ENCODE assay signal across 8 cellular contexts in the genomic region with DNA sequence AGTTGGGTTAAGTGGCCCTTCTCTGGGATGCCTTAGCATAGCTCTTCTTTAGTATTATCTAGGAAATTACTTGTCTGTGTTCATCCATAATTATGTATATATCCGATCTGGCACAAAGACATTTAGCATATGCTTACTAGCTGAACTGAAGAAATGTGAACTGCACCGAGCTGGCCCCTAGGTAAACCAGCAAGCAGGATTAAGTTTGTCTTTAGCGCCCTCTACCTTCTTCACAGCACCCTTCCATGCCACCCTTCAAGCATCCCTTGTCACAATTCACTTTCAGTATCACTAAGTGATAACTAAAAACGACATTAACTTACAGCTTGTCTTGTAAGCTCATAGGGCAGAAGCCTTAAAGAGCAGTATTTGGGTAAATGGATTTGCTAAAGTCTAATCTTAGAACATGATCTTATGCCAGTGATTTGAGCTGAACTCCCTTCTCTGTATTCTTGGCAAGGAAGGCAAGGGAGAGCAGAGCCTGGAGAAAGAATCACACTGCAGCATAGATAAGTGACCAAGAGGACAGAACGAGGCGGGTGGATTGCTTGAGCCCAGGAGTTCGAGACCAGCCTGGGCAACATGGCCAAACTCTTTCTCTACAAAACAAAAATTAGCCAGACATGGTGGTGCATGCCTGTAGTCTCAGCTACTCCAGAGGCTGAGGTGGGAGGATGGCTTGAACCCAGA. TPM values are rescaled to one million over a fixed set of nuclear protein-coding genes. Genes with fewer than 3 reads are reported as not detected.
DNase-seq lines count a peak whose midpoint lies in the region; ATAC-seq and TF ChIP-seq lines count a peak whose summit lies in the region.

No MANE protein-coding gene starts in this region.

- H3K9me2 ChIP-seq in GM23338 (ENCODE audit: insufficient read depth) (no peaks in the 10 kb centered on the region), Karpas-422 (replicated peaks; ENCODE audit: insufficient read depth, low read length) (no peaks in the 10 kb centered on the region)

- H3K9ac ChIP-seq in Karpas-422 (ENCODE audit: low read length): no peak overlapping the region; the same call in 1 of the 2 replicates

- H3K4me3 Mint-ChIP-seq in GM23338: no peak overlapping the region; the same call in 2 of the 3 replicates
- no peak overlapping the region for H3K4me3 Mint-ChIP-seq in activated naive CD8-positive, alpha-beta T cell treated with anti-CD3 and anti-CD28 coated beads for 36 hours

- H3K27ac Mint-ChIP-seq in GM23338: no peak overlapping the region
- peak overlapping the region; percentile 12 for H3K27ac Mint-ChIP-seq in activated naive CD8-positive, alpha-beta T cell treated with anti-CD3 and anti-CD28 coated beads for 36 hours

- H3K4me1 ChIP-seq in GM23338 (ENCODE audit: insufficient read depth) (no peaks in the 10 kb centered on the region), Karpas-422 (ENCODE audit: low read length) (peaks cover 3% of the 10 kb centered on the region; the same call in 1 of the 2 replicates), heart right ventricle (peaks cover 0 to 13% (median 0%) of the 10 kb centered on the region in 9 donors)

- H3K4me2 ChIP-seq in GM23338 (no peak overlapping the region), Karpas-422 (ENCODE audit: low read depth, low read length, poor library complexity, severe bottlenecking) (no peak overlapping the region)

- H3K4me3 ChIP-seq in GM23338 (no peak overlapping the region), Karpas-422 (ENCODE audit: low read length) (no peak overlapping the region), heart right ventricle (no peak overlapping the region)

- TF ChIP-seq CTCF in GM23338 (conservative IDR thresholded peaks at IDR 0.05; ENCODE audit: low read depth in 2 of 2): peak; percentile 80 to 94
- peak; percentile 27 to 83 (median 70) for TF ChIP-seq CTCF in heart right ventricle (IDR thresholded peaks at IDR 0.05)

- DNase-seq in NCI-H2081 (lab: John Stamatoyannopoulos, UW): peak; percentile 39 to 68
- no peak for DNase-seq in NCI-H2081 treated with DMSO at 0.1 percent for 48 hours (lab: John Stamatoyannopoulos, UW)
- peak; percentile 91 for DNase-seq in GM23338 (ENCODE audit: low spot score)
- DNase-seq in Karpas-422: peak; percentile 90
- DNase-seq in RPMI8226: peak; percentile 81
- peak; percentile 30 for DNase-seq in activated naive CD8-positive, alpha-beta T cell treated with anti-CD3 and anti-CD28 coated beads for 36 hours
- DNase-seq in heart right ventricle: peak in 1 of 2 donors; percentile 28
- no peak for DNase-seq in sciatic nerve (ENCODE audit: low spot score)

- H4K20me1 ChIP-seq in GM23338 (replicated peaks; ENCODE audit: insufficient read depth) (peaks cover 3% of the 10 kb centered on the region; the same call in 1 of the 2 replicates), Karpas-422 (ENCODE audit: insufficient read depth, low read depth, low read length) (no peaks in the 10 kb centered on the region)

- peaks cover 14% of the 10 kb centered on the region; the same call in 2 of the 3 replicates for H3K36me3 Mint-ChIP-seq in GM23338 (ENCODE audit: low read depth)
- H3K36me3 Mint-ChIP-seq in activated naive CD8-positive, alpha-beta T cell treated with anti-CD3 and anti-CD28 coated beads for 36 hours: peaks cover 4% of the 10 kb centered on the region

- H2AFZ ChIP-seq in GM23338 (no peak overlapping the region), Karpas-422 (ENCODE audit: low read length) (no peak overlapping the region)

- intact Hi-C loops in heart right ventricle (cut with DNase I) (loop anchor here in 8 of 10 donors (1.0 to 10.0 kb wide), 10 partner anchors 80 to 416 kb away; no protein-coding TSS in a partner anchor), sciatic nerve (cut with DNase I) (no loop called here)

- 21 to 23% methylated on average over 7 of the region's 7 CpGs for WGBS in heart right ventricle, 2 donors

- no peaks in the 10 kb centered on the region for H3K9me3 Mint-ChIP-seq in GM23338
- no peaks in the 10 kb centered on the region for H3K9me3 Mint-ChIP-seq in activated naive CD8-positive, alpha-beta T cell treated with anti-CD3 and anti-CD28 coated beads for 36 hours

- peaks cover 2% of the 10 kb centered on the region for H3K27me3 Mint-ChIP-seq in GM23338 (ENCODE audit: insufficient read depth, low read depth, poor library complexity)
- H3K27me3 Mint-ChIP-seq in activated naive CD8-positive, alpha-beta T cell treated with anti-CD3 and anti-CD28 coated beads for 36 hours: no peaks in the 10 kb centered on the region

- H3K36me3 ChIP-seq in GM23338 (ENCODE audit: insufficient read depth) (peaks cover 17% of the 10 kb centered on the region), Karpas-422 (ENCODE audit: insufficient read depth, low read length) (peaks cover 3% of the 10 kb centered on the region; the same call in 1 of the 2 replicates), heart right ventricle (peaks cover 0 to 43% (median 20%) of the 10 kb centered on the region in 9 donors)

- no peaks in the 10 kb centered on the region for H3F3A ChIP-seq in GM23338 (replicated peaks; ENCODE audit: low read depth)

- H3K9me3 ChIP-seq in Karpas-422 (ENCODE audit: low read length) (no peaks in the 10 kb centered on the region), heart right ventricle (no peaks in the 10 kb centered on the region)

- H3K27ac ChIP-seq in GM23338 (ENCODE audit: low read depth) (no peak overlapping the region), Karpas-422 (ENCODE audit: low read length) (no peak overlapping the region), heart right ventricle (no peak overlapping the region)

- H3K79me2 ChIP-seq in GM23338 (replicated peaks; ENCODE audit: insufficient read depth) (no peaks in the 10 kb centered on the region), Karpas-422 (ENCODE audit: low read length) (no peaks in the 10 kb centered on the region)

- ATAC-seq in GM23338: peak; percentile 98
- peak; percentile 65 to 92 (median 81) for ATAC-seq in heart right ventricle
- ATAC-seq in sciatic nerve: peak; percentile 85

- H3K27me3 ChIP-seq in GM23338 (ENCODE audit: insufficient read depth) (no peaks in the 10 kb centered on the region), Karpas-422 (ENCODE audit: low read length) (no peaks in the 10 kb centered on the region), heart right ventricle (peaks cover 0 to 8% (median 0%) of the 10 kb centered on the region in 7 donors)

- H3K4me1 Mint-ChIP-seq in GM23338: peaks cover 8% of the 10 kb centered on the region
- peaks cover 7% of the 10 kb centered on the region for H3K4me1 Mint-ChIP-seq in activated naive CD8-positive, alpha-beta T cell treated with anti-CD3 and anti-CD28 coated beads for 36 hours

TF ChIP-seq in GM23338, 12 proteins besides CTCF, POLR2A, EP300 and RAD21:
- TF ChIP-seq NANOG (IDR thresholded peaks at IDR 0.05; ENCODE audit: borderline replicate concordance) (no peak), ZNF114 (CRISPR knock-in tag; IDR thresholded peaks at IDR 0.05) (no peak), POLR2AphosphoS5 (IDR thresholded peaks at IDR 0.05; ENCODE audit: low read depth) (no peak), EZH2 (IDR thresholded peaks at IDR 0.05; ENCODE audit: low read depth, unreplicated experiment) (no peak)
TF ChIP-seq in GM23338: peak in this region for 0.

RNA-seq across cellular contexts. Expression of a gene that starts 2.6 kb away (rescaled TPM):
- total RNA-seq in GM23338 (2014; rRNA removed; shearing (Covaris generic)): 0.17 TPM in 1 of 2 replicates, not detected in the other
- polyA plus RNA-seq in GM23338 (2016; fragmentation: Nextera tagmentation; extraction: Ambion mirVana) (0.24 TPM in 1 of 2 replicates, not detected in the other), heart right ventricle (under 1 TPM; 0.07 to 0.15 TPM)
- total RNA-seq in Karpas-422 (2014; rRNA removed; shearing (Covaris generic); ENCODE audit: low replicate concordance): 0.07 and 0.69 TPM in 2 replicates
- under 1 TPM; 0.56 to 0.58 TPM for total RNA-seq in activated naive CD8-positive, alpha-beta T cell treated with anti-CD3 and anti-CD28 coated beads for 36 hours
- total RNA-seq in heart right ventricle (under 1 TPM in 6 of 10 donors, not detected in 4; 0.15 to 0.93 (median 0.43) TPM), sciatic nerve (2.1 TPM)

RNA-seq across cellular contexts. Expression of a gene that starts 36.6 kb away (rescaled TPM):
- 173 and 189 TPM in 2 replicates for total RNA-seq in GM23338 (2014; rRNA removed; shearing (Covaris generic))
- polyA plus RNA-seq in GM23338 (2016; fragmentation: Nextera tagmentation; extraction: Ambion mirVana): 74.1 and 84.4 TPM in 2 replicates
- 88.7 and 120 TPM in 2 replicates for total RNA-seq in Karpas-422 (2014; rRNA removed; shearing (Covaris generic); ENCODE audit: low replicate concordance)
- total RNA-seq in activated naive CD8-positive, alpha-beta T cell treated with anti-CD3 and anti-CD28 coated beads for 36 hours: 10 to 100 TPM; 93.7 to 94.4 TPM
- 10 to 100 TPM; 31.8 to 50.6 (median 39.4) TPM for total RNA-seq in heart right ventricle
- 10 to 100 TPM; 25.2 to 25.6 TPM for polyA plus RNA-seq in heart right ventricle
- total RNA-seq in sciatic nerve: 56.5 TPM

RNA-seq across cellular contexts. Expression of a gene that starts 55.6 kb away (rescaled TPM):
- total RNA-seq in GM23338 (2014; rRNA removed; shearing (Covaris generic)): 0.19 and 0.21 TPM in 2 replicates
- polyA plus RNA-seq in GM23338 (2016; fragmentation: Nextera tagmentation; extraction: Ambion mirVana) (0.24 TPM in 1 of 2 replicates, not detected in the other), heart right ventricle (under 1 TPM; 0.39 to 0.88 TPM)
- total RNA-seq in Karpas-422 (2014; rRNA removed; shearing (Covaris generic); ENCODE audit: low replicate concordance): 0.29 and 0.56 TPM in 2 replicates
- total RNA-seq in activated naive CD8-positive, alpha-beta T cell treated with anti-CD3 and anti-CD28 coated beads for 36 hours: 1 to 10 TPM; 1.4 to 1.5 TPM
- total RNA-seq in heart right ventricle (under 1 TPM; 0.34 to 0.91 (median 0.67) TPM), sciatic nerve (0.76 TPM)

RNA-seq across cellular contexts. Expression of a gene that starts 56.3 kb away (rescaled TPM):
- total RNA-seq in GM23338 (2014; rRNA removed; shearing (Covaris generic)): not detected in 2 replicates
- polyA plus RNA-seq in GM23338 (2016; fragmentation: Nextera tagmentation; extraction: Ambion mirVana) (not detected in 2 replicates), heart right ventricle (under 1 TPM; 0.01 to 0.44 TPM)
- total RNA-seq in Karpas-422 (2014; rRNA removed; shearing (Covaris generic); ENCODE audit: low replicate concordance): 0.07 TPM in 1 of 2 replicates, not detected in the other
- under 1 TPM; 0.16 TPM for total RNA-seq in activated naive CD8-positive, alpha-beta T cell treated with anti-CD3 and anti-CD28 coated beads for 36 hours
- total RNA-seq in heart right ventricle (under 1 TPM in 4 of 10 donors, not detected in 6; 0.10 to 0.24 (median 0.12) TPM), sciatic nerve (0.40 TPM)

Comparison
In these comparisons a context has a peak if more than half of its experiments do, and no peak if none do; other contexts are left out.
1. DNase-seq: peak in NCI-H2081 (2 of 2), GM23338 (single experiment), Karpas-422 (single experiment), RPMI8226 (single experiment) and activated naive CD8-positive, alpha-beta T cell treated with anti-CD3 and anti-CD28 coated beads for 36 hours (single experiment); none in NCI-H2081 treated with DMSO at 0.1 percent for 48 hours (single experiment) and sciatic nerve (single experiment).
2. Peak in every context shown above with its lines, with median percentiles within 50 percentile points of each other: ATAC-seq.